8 cellular contexts compared by ENCODE assay signal in the genomic region with DNA sequence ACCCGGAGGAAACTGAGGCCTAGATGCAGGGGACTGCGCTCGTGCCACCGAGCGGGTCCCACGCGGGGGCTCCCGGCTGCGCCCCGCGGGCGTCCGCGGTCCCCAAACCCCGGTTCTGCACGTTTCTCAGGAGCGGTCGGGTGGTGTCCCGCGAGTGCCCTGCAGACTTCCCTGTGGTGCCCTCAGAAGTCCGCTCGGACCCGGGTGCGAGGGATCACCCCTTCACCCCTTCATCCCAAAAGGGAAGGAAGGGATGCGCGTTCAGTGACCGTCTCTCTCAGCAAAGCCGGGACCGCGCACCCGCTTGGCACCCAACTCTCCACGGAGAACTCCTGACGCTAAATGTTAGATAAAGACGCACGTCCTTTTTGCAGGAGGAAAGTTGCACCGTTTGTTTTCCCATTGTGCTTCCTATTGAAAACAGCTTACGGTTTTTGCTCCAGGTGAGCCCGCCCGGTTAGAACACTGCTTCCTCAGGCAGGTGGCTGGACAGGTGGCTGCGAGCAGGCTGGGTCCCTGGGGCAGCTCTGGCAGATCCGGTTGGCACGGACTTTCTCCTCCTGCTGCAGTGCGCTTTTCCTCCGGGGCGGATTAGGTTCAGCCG. TPM values are rescaled to one million over a fixed set of nuclear protein-coding genes. Genes with fewer than 3 reads are reported as not detected.
DNase-seq lines count a peak whose midpoint lies in the region; ATAC-seq and TF ChIP-seq lines count a peak whose summit lies in the region.

No MANE protein-coding gene starts in this region.

- H3K27ac Mint-ChIP-seq in Calu3 (ENCODE audit: unreplicated experiment) (peak overlapping the region; percentile 69), chondrocyte (ENCODE audit: unreplicated experiment) (peak overlapping the region; percentile 42), memory B cell (peak overlapping the region; percentile 51)

- H3K27me3 Mint-ChIP-seq in Calu3 (ENCODE audit: unreplicated experiment), result no peaks in the 10 kb centered on the region
- H3K27me3 Mint-ChIP-seq in chondrocyte (ENCODE audit: low read depth), result no peaks in the 10 kb centered on the region
- no peaks in the 10 kb centered on the region for H3K27me3 Mint-ChIP-seq in memory B cell

- H3K4me1 ChIP-seq in GM23248 (ENCODE audit: insufficient read depth), result peaks cover 8% of the 10 kb centered on the region
- peaks cover 41% of the 10 kb centered on the region for H3K4me1 ChIP-seq in PC-3 (ENCODE audit: insufficient read depth, low read length)
- H3K4me1 ChIP-seq in urinary bladder (ENCODE audit: insufficient read depth), result no peaks in the 10 kb centered on the region

- H3K79me2 ChIP-seq in GM23248 (ENCODE audit: insufficient read depth) (peaks cover 30% of the 10 kb centered on the region), PC-3 (ENCODE audit: low read length) (peaks cover 53% of the 10 kb centered on the region)

- H3K4me3 Mint-ChIP-seq in Calu3 (ENCODE audit: low read depth, unreplicated experiment) (peak overlapping the region; percentile 77), chondrocyte (ENCODE audit: unreplicated experiment) (peak overlapping the region; percentile 80), memory B cell (peak overlapping the region; percentile 88)

- H3F3A ChIP-seq in GM23248 (ENCODE audit: insufficient read depth), result peaks cover 10% of the 10 kb centered on the region
- no peaks in the 10 kb centered on the region for H3F3A ChIP-seq in PC-3 (ENCODE audit: low read length, unreplicated experiment)

- DNase-seq in Calu3 (peak; percentile 39), GM23248 (peak; percentile 48), PC-3 (peak; percentile 33), chondrocyte (ENCODE audit: low spot score) (no peak), memory B cell (ENCODE audit: low spot score in 2 of 2) (peak in 1 of 2 donors; percentile 16), HEK293T (ENCODE audit: extremely low spot score) (no peak)

- H3K4me1 Mint-ChIP-seq in Calu3 (ENCODE audit: low read depth, unreplicated experiment) (peaks cover 56% of the 10 kb centered on the region), chondrocyte (ENCODE audit: low read depth) (peaks cover 81% of the 10 kb centered on the region), memory B cell (peaks cover 69% of the 10 kb centered on the region)

- intact Hi-C loops in Calu3 (cut with micrococcal nuclease; ENCODE audit: unreplicated experiment), result no loop called here
- intact Hi-C loops in PC-3 (cut with micrococcal nuclease), result loop anchor here (5.0 kb wide), 1 partner anchor 87 kb away; no protein-coding TSS in a partner anchor

- BruUV-seq in Calu3 (replicated peaks; lab: Mats Ljungman, UMichigan) (no TSS peak), PC-3 (replicated peaks; lab: Mats Ljungman, UMichigan) (no TSS peak)

- ATAC-seq in PC-3, result peak; percentile 20; the same call in 1 of the 2 replicates
- no peak for ATAC-seq in memory B cell (ENCODE audit: low read depth)
- ATAC-seq in GM18861 (IDR thresholded peaks at IDR 0.05; ENCODE audit: unreplicated experiment), result no peak

- H4K20me1 ChIP-seq in GM23248 (ENCODE audit: insufficient read depth) (no peaks in the 10 kb centered on the region; the same call in 1 of the 2 replicates), PC-3 (ENCODE audit: low read length) (peaks cover 20% of the 10 kb centered on the region; the same call in 1 of the 2 replicates)

- H3K4me2 ChIP-seq in GM23248 (ENCODE audit: unreplicated experiment), result peak overlapping the region; percentile 86
- peak overlapping the region; percentile 95 for H3K4me2 ChIP-seq in PC-3 (ENCODE audit: low read length)

- CTCF ChIA-PET in Calu3 (lab: Charles Lee) (interaction anchor here (0.5 kb wide), 1 partner anchor 19 kb away, joined by 3 read pairs; no protein-coding TSS in a partner anchor), PC-3 (lab: Charles Lee) (interaction anchor here (0.7 kb wide), 1 partner anchor 382 kb away, joined by 3 read pairs; no protein-coding TSS in a partner anchor), HEK293T (lab: Yijun Ruan, JAX) (no interaction called here)

- H3K9me3 ChIP-seq in GM23248 (ENCODE audit: low read depth) (no peaks in the 10 kb centered on the region), PC-3 (ENCODE audit: low read length) (no peaks in the 10 kb centered on the region)

- H3K36me3 Mint-ChIP-seq in Calu3 (ENCODE audit: insufficient read depth, unreplicated experiment), result peaks cover 34% of the 10 kb centered on the region
- H3K36me3 Mint-ChIP-seq in chondrocyte (ENCODE audit: low read depth), result no peaks in the 10 kb centered on the region
- H3K36me3 Mint-ChIP-seq in memory B cell, result peaks cover 8% of the 10 kb centered on the region

- WGBS in GM23248 (ENCODE audit: low coverage in 1 of 2, low lambda C conversion rate in 2 of 2, missing lambda C conversion rate in 2 of 2), 2 experiments, result 13 to 20% methylated on average over 35 to 44 of the region's 46 CpGs
- 6% methylated on average over 46 of the region's 46 CpGs for WGBS in urinary bladder

- no peaks in the 10 kb centered on the region for H3K9me3 Mint-ChIP-seq in Calu3 (ENCODE audit: low read depth, unreplicated experiment)
- H3K9me3 Mint-ChIP-seq in chondrocyte (ENCODE audit: low read depth), result no peaks in the 10 kb centered on the region
- no peaks in the 10 kb centered on the region for H3K9me3 Mint-ChIP-seq in memory B cell

- H2AFZ ChIP-seq in GM23248 (peak overlapping the region; percentile 80), PC-3 (ENCODE audit: low read length) (peak overlapping the region; percentile 33; the same call in 1 of the 2 replicates)

- H3K27ac ChIP-seq in GM23248, result no peak overlapping the region
- H3K27ac ChIP-seq in PC-3 (ENCODE audit: low read length), result no peak overlapping the region
- H3K27ac ChIP-seq in urinary bladder (ENCODE audit: low read depth), result no peak overlapping the region

- in situ Hi-C loops in GM23248 (cut with MboI), result no loop called here

- H3K4me3 ChIP-seq in GM23248 (peak overlapping the region; percentile 79), PC-3 (ENCODE audit: low read length) (peak overlapping the region; percentile 95), urinary bladder (ENCODE audit: low read depth, low read length) (peak overlapping the region; percentile 96)

- H3K36me3 ChIP-seq in GM23248 (ENCODE audit: low read depth) (no peaks in the 10 kb centered on the region), PC-3 (ENCODE audit: low read depth, low read length) (0 out of 2 replicates have a peak, but pooled peaks cover 3% of the 10 kb centered on the region), urinary bladder (ENCODE audit: insufficient read depth) (no peaks in the 10 kb centered on the region)

- H3K27me3 ChIP-seq in GM23248 (replicated peaks; ENCODE audit: insufficient read depth), result no peaks in the 10 kb centered on the region
- H3K27me3 ChIP-seq in PC-3 (ENCODE audit: low read length), result no peaks in the 10 kb centered on the region

- H3K9ac ChIP-seq in GM23248 (peak overlapping the region; percentile 57), PC-3 (ENCODE audit: low read length) (peak overlapping the region; percentile 60)

- TF ChIP-seq CTCF in Calu3 (IDR thresholded peaks at IDR 0.05; ENCODE audit: unreplicated experiment) (no peak), PC-3 (conservative IDR thresholded peaks at IDR 0.05; ENCODE audit: low read depth, low read length) (no peak), chondrocyte (IDR thresholded peaks at IDR 0.05) (no peak)

- POLR2A ChIA-PET in PC-3 (lab: Charles Lee; ENCODE audit: unreplicated experiment) (interaction anchor here (0.6 kb wide), 1 partner anchor 101 kb away, joined by 3 read pairs; no protein-coding TSS in a partner anchor), HEK293T (lab: Yijun Ruan, JAX) (no interaction called here)

- H3K9me2 ChIP-seq in GM23248 (ENCODE audit: insufficient read depth) (no peaks in the 10 kb centered on the region), PC-3 (replicated peaks; ENCODE audit: low read length) (no peaks in the 10 kb centered on the region)

TF ChIP-seq in HEK293T, 16 proteins besides CTCF, POLR2A, EP300 and RAD21:
- TF ChIP-seq SP1 (IDR thresholded peaks at IDR 0.05) (no peak), ARNT (IDR thresholded peaks at IDR 0.05) (no peak), NFRKB (IDR thresholded peaks at IDR 0.05) (no peak), CTBP1 (IDR thresholded peaks at IDR 0.05; ENCODE audit: borderline replicate concordance) (no peak), L3MBTL2 (conservative IDR thresholded peaks at IDR 0.05) (no peak), TARDBP (IDR thresholded peaks at IDR 0.05) (no peak), SUZ12 (IDR thresholded peaks at IDR 0.05) (no peak), HDGF (IDR thresholded peaks at IDR 0.05; ENCODE audit: borderline replicate concordance) (no peak), FOXA1 (IDR thresholded peaks at IDR 0.05) (no peak), ZNF384 (IDR thresholded peaks at IDR 0.05) (no peak), LEF1 (IDR thresholded peaks at IDR 0.05; ENCODE audit: borderline replicate concordance) (no peak), BHLHE40 (IDR thresholded peaks at IDR 0.05; ENCODE audit: borderline replicate concordance) (no peak), FOXK2 (IDR thresholded peaks at IDR 0.05) (no peak), ELF4 (IDR thresholded peaks at IDR 0.05) (no peak), PKNOX1 (IDR thresholded peaks at IDR 0.05) (no peak), FOXM1 (IDR thresholded peaks at IDR 0.05; ENCODE audit: borderline replicate concordance) (no peak)

RNA-seq across cellular contexts. Expression of gene DGKD, which starts 0.8 kb away (rescaled TPM):
- total RNA-seq in Calu3 (2022) (26.5 and 28.4 TPM in 2 replicates), PC-3 (2014; rRNA removed) (23.3 and 36.2 TPM in 2 replicates), chondrocyte (56.9 to 67.1 TPM (median 66.3 TPM) in 3 replicates), urinary bladder (26.4 TPM)
- 4.0 and 5.1 TPM in 2 replicates for total RNA-seq in GM23248 (2014; rRNA removed; shearing (Covaris generic))
- polyA plus RNA-seq in GM23248 (2016; fragmentation: Nextera tagmentation; extraction: Ambion mirVana) (2.7 and 3.9 TPM in 2 replicates), urinary bladder (13.3 TPM)

RNA-seq across cellular contexts. Expression of gene SAG, which starts 47.5 kb away (rescaled TPM):
- total RNA-seq in Calu3 (2022), result not detected in 2 replicates
- not detected in 2 replicates for total RNA-seq in GM23248 (2014; rRNA removed; shearing (Covaris generic))
- not detected in 2 replicates for polyA plus RNA-seq in GM23248 (2016; fragmentation: Nextera tagmentation; extraction: Ambion mirVana)
- 0.17 TPM in 1 of 2 replicates, not detected in the other for total RNA-seq in PC-3 (2014; rRNA removed)
- total RNA-seq in chondrocyte, result not detected in 3 replicates
- not detected for total RNA-seq in urinary bladder
- 0.03 TPM for polyA plus RNA-seq in urinary bladder

Comparison
In these comparisons a context has a peak if more than half of its experiments do, and no peak if none do; other contexts are left out.
1. DNase-seq: peak in Calu3 (single experiment), GM23248 (single experiment) and PC-3 (single experiment); none in chondrocyte (single experiment) and HEK293T (single experiment).
2. Peak in every context shown above with its lines, with median percentiles within 50 percentile points of each other: H3K27ac Mint-ChIP-seq, H3K4me3 Mint-ChIP-seq and H3K4me3 ChIP-seq.